In the genomic region with DNA sequence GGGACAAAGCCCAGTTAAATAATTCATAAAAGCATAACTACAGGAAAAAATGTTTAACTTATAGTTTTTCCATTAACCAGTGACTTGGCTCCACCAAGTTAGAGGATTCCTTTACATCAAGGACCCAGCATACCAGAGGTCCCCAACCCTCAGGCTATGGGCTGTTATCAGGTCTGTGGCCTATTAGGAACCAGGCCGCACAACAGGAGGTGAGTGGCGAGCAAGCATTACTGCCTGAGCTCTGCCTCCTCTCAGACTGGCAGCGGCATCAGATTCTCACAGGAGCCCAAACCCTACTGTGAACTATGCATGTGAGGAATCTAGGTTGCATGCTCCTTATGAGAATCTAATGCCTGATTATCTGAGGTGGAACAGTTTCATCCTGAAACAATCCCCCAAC, we compare ENCODE assay signal across 7 cellular contexts.
"Had no signal": no experiment of that assay in that cellular context is flagged by ENCODE, and none has a peak within 500 bp of the region (broad histone marks: within the 10 kb centered on the region; RNA-seq: fewer than 3 reads in every experiment).

No MANE protein-coding gene starts in this region.

- H3K9me3 ChIP-seq: HAP-1 had no signal

- H3K36me3 ChIP-seq: HAP-1 had no signal

- H3K36me3 Mint-ChIP-seq: IgD-negative memory B cell had no signal

- H3K9ac ChIP-seq: GM23248 had no signal

- H3K4me3 ChIP-seq: GM23248, HAP-1 had no signal

- H3K4me3 Mint-ChIP-seq: HFFc6, IgD-negative memory B cell had no signal

- H3K4me1 ChIP-seq: HAP-1 had no signal

- H3K4me1 Mint-ChIP-seq: IgD-negative memory B cell had no signal

- H3K27me3 Mint-ChIP-seq: IgD-negative memory B cell had no signal

- H3K27ac Mint-ChIP-seq: HFFc6, IgD-negative memory B cell had no signal

- DNase-seq: GM23248, GOT3, H7, HFFc6 had no signal

- H3K27ac ChIP-seq: GM23248, HL-60 had no signal
